In the genomic region with DNA sequence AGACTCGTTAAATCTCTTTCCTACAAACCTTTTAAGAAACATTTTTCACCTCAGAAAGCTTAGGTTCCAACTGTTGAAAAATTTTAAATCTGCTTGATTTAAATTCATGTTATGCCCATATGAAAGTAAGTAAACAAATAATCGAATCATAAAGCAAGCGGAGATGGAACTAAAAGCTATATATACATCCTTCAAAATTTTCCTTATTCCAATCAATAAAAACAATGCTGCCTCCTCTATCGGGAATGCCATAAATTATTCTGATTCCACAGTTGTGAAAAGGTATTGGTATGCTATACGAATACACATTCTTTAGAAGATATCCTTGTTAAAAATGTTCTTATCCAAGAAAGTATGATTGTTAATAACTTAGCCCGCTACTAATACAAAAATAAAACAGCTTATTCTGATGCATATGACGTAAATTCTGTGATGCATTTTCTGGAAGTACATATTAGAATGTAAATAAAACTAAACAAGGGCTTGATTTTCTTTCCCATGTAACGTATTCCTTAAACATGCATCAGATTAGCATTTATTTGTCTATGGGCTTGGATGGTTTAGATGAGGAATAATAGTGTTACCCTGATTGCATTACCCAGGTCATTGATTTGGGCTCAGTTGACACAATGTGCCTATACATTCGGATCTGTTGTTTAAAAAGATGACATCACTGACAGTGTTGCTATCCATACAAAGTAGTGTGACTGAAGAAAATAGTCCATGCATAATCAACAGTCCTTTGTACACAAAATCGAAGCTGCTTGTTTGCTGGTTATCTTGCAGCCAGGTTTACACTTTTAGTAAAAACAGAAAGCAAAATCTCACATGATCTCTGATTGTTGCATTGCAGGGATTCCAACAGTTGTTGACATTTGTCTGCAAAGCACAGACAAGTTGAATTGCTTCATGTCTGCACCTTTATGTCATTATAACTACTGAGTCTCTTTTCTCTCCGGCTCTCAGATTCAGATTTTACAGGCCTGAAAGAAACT, we compare ENCODE assay signal across 8 cellular contexts. TPM values are rescaled to one million over a fixed set of nuclear protein-coding genes. Genes with fewer than 3 reads are reported as not detected.
DNase-seq lines count a peak whose midpoint lies in the region; ATAC-seq, FAIRE-seq and TF ChIP-seq lines count a peak whose summit lies in the region.

No MANE protein-coding gene starts in this region.

- H3K4me3 Mint-ChIP-seq in activated T-cell treated with anti-CD3 and anti-CD28 coated beads, Interleukin-2, amount 50 U/mL, for 72 hours, result peak overlapping the region; percentile 97 to 98
- peak overlapping the region; percentile 93 for H3K4me3 Mint-ChIP-seq in T-helper 17 cell
- H3K4me3 Mint-ChIP-seq in glutamatergic neuron (ENCODE audit: unreplicated experiment), result peak overlapping the region; percentile 95

- H3K4me1 ChIP-seq in spleen, result peaks cover 8 to 47% (median 23%) of the 10 kb centered on the region in 6 donors

- WGBS in spleen, 5 donors, result 55 to 64% (median 59%) methylated on average over 11 of the region's 11 CpGs

- H3K27me3 ChIP-seq in spleen (replicated peaks in 1 of 7), result no peaks in the 10 kb centered on the region

- TF ChIP-seq POLR2A in spleen (IDR thresholded peaks at IDR 0.05), result no peak

- ATAC-seq in activated T-cell treated with anti-CD3 and anti-CD28 coated beads, Interleukin-2, amount 50 U/mL, for 72 hours (replicated peaks in 1 of 2), result no peak
- ATAC-seq in T-helper 17 cell (no peak), HG02588 (IDR thresholded peaks at IDR 0.05; ENCODE audit: unreplicated experiment) (no peak), HG03442 (IDR thresholded peaks at IDR 0.05; ENCODE audit: unreplicated experiment) (no peak)

- intact Hi-C loops in spleen (cut with DNase I; ENCODE audit: low total_unique reads), result no loop called here

- peaks cover 29% of the 10 kb centered on the region for H3K4me1 Mint-ChIP-seq in activated T-cell treated with anti-CD3 and anti-CD28 coated beads, Interleukin-2, amount 50 U/mL, for 72 hours (ENCODE audit: low read depth)
- H3K4me1 Mint-ChIP-seq in T-helper 17 cell (peaks cover 14% of the 10 kb centered on the region), glutamatergic neuron (ENCODE audit: low read depth, unreplicated experiment) (peaks cover 14% of the 10 kb centered on the region)

- H3K27me3 Mint-ChIP-seq in activated T-cell treated with anti-CD3 and anti-CD28 coated beads, Interleukin-2, amount 50 U/mL, for 72 hours (ENCODE audit: low read depth), result no peaks in the 10 kb centered on the region
- H3K27me3 Mint-ChIP-seq in T-helper 17 cell, result peaks cover 11% of the 10 kb centered on the region
- peaks cover 2% of the 10 kb centered on the region for H3K27me3 Mint-ChIP-seq in glutamatergic neuron (ENCODE audit: unreplicated experiment)

- H3K27ac Mint-ChIP-seq in activated T-cell treated with anti-CD3 and anti-CD28 coated beads, Interleukin-2, amount 50 U/mL, for 72 hours, result peak overlapping the region; percentile 96
- H3K27ac Mint-ChIP-seq in T-helper 17 cell, result peak overlapping the region; percentile 95
- H3K27ac Mint-ChIP-seq in glutamatergic neuron (ENCODE audit: unreplicated experiment), result peak overlapping the region; percentile 12

- H3K36me3 Mint-ChIP-seq in activated T-cell treated with anti-CD3 and anti-CD28 coated beads, Interleukin-2, amount 50 U/mL, for 72 hours (ENCODE audit: insufficient read depth in 2 of 2), result peaks cover 0 to 1% of the 10 kb centered on the region in 2 donors
- H3K36me3 Mint-ChIP-seq in T-helper 17 cell (ENCODE audit: low read depth) (no peaks in the 10 kb centered on the region), glutamatergic neuron (ENCODE audit: unreplicated experiment) (no peaks in the 10 kb centered on the region)

- H3K9me3 ChIP-seq in T-helper 17 cell (ENCODE audit: control insufficient read depth, low read length, poor library complexity, severe bottlenecking) (no peaks in the 10 kb centered on the region), spleen (no peaks in the 10 kb centered on the region)

- FAIRE-seq in GM19239 (lab: Jason Lieb, UNC), result no peak

- no peaks in the 10 kb centered on the region for H3K9me3 Mint-ChIP-seq in activated T-cell treated with anti-CD3 and anti-CD28 coated beads, Interleukin-2, amount 50 U/mL, for 72 hours
- peaks cover 1% of the 10 kb centered on the region for H3K9me3 Mint-ChIP-seq in glutamatergic neuron (ENCODE audit: unreplicated experiment)

- TF ChIP-seq CTCF in glutamatergic neuron (IDR thresholded peaks at IDR 0.05; ENCODE audit: partially characterized antibody, unreplicated experiment) (no peak), spleen (IDR thresholded peaks at IDR 0.05 in 8 of 11, conservative IDR thresholded peaks at IDR 0.05 in 3 of 11) (no peak)

- H3K27ac ChIP-seq in spleen, result peak overlapping the region; percentile 56 to 94 (median 89)

- peak overlapping the region in 7 of 8 donors; percentile 49 to 90 (median 73) for H3K4me3 ChIP-seq in spleen

- no peak for DNase-seq in activated T-cell treated with anti-CD3 and anti-CD28 coated beads, Interleukin-2, amount 50 U/mL, for 72 hours
- no peak for DNase-seq in activated T-cell treated with anti-CD3 and anti-CD28 coated beads, Interleukin-2, amount 50 U/mL, for 48 hours
- DNase-seq in T-helper 17 cell (no peak), glutamatergic neuron (no peak), spleen (no peak), GM19239 (ENCODE audit: insufficient read length, low spot score) (no peak)

- H3K36me3 ChIP-seq in spleen, result peaks cover 0 to 3% (median under 1%) of the 10 kb centered on the region in 6 donors

RNA-seq across cellular contexts. Expression of a gene that starts 0.7 kb away (rescaled TPM):
- 10 to 100 TPM; 13.5 to 20.7 TPM for total RNA-seq in activated T-cell treated with anti-CD3 and anti-CD28 coated beads, Interleukin-2, amount 50 U/mL, for 72 hours
- total RNA-seq in T-helper 17 cell (10 to 100 TPM; 12.9 to 14.7 TPM), glutamatergic neuron (ENCODE audit: unreplicated experiment) (10.3 TPM), spleen (10 to 100 TPM; 14.2 to 27.7 (median 18.3) TPM)
- 10 to 100 TPM in 1 of 3 donors, 1 to 10 TPM in 2; 5.6 to 15.4 (median 9.8) TPM for polyA plus RNA-seq in spleen

RNA-seq across cellular contexts. Expression of a gene that starts 29.9 kb away (rescaled TPM):
- total RNA-seq in activated T-cell treated with anti-CD3 and anti-CD28 coated beads, Interleukin-2, amount 50 U/mL, for 72 hours, result not detected
- total RNA-seq in T-helper 17 cell, result not detected
- total RNA-seq in glutamatergic neuron (ENCODE audit: unreplicated experiment), result not detected
- not detected for total RNA-seq in spleen
- polyA plus RNA-seq in spleen, result not detected

RNA-seq across cellular contexts. Expression of a gene that starts 37.6 kb away (rescaled TPM):
- total RNA-seq in activated T-cell treated with anti-CD3 and anti-CD28 coated beads, Interleukin-2, amount 50 U/mL, for 72 hours, result 10 to 100 TPM; 11.4 to 13.3 TPM
- total RNA-seq in T-helper 17 cell, result 1 to 10 TPM; 7.9 to 8.3 TPM
- total RNA-seq in glutamatergic neuron (ENCODE audit: unreplicated experiment), result 14.1 TPM
- total RNA-seq in spleen, result 10 to 100 TPM; 22.1 to 52.2 (median 36.0) TPM
- 1 to 10 TPM; 4.4 to 7.5 (median 5.0) TPM for polyA plus RNA-seq in spleen

Comparison
In these comparisons a context has a peak if more than half of its experiments do, and no peak if none do; other contexts are left out.
1. H3K27ac Mint-ChIP-seq: peak in every context shown above with its lines; median percentile 96 in activated T-cell treated with anti-CD3 and anti-CD28 coated beads, Interleukin-2, amount 50 U/mL, for 72 hours; 95 in T-helper 17 cell; 12 in glutamatergic neuron.